In genomic region chr15:87703238-87704111, GRCh38 we compare ENCODE assay signal across 33 cellular contexts.
"Had no signal": no experiment of that assay in that cellular context is flagged by ENCODE, and none has a peak within 500 bp of the region (broad histone marks: within the 10 kb centered on the region; RNA-seq: fewer than 3 reads in every experiment).

No MANE protein-coding gene starts in this region.

- H3K36me3 Mint-ChIP-seq: activated CD4-positive, alpha-beta memory T cell treated with anti-CD3 and anti-CD28 coated beads for 36 hours; activated naive CD8-positive, alpha-beta T cell treated with anti-CD3 and anti-CD28 coated beads for 36 hours; mesothelial cell of epicardium; stimulated activated naive B cell treated with anti-CD40 and anti-IgM and Interleukin-4, amounts not matched to agents 10 μg/mL and 1 μg/mL and 100 μg/mL, for 72 hours had no signal

- H3K27me3 ChIP-seq: adrenal gland, body of pancreas, stomach, tibial artery had no signal

- FAIRE-seq: islet of Langerhans had no signal

- H3K27ac Mint-ChIP-seq: activated CD4-positive, alpha-beta memory T cell treated with anti-CD3 and anti-CD28 coated beads for 36 hours; activated CD4-positive, alpha-beta T cell treated with anti-CD3 and anti-CD28 coated beads, Interleukin-2, amount 10 ng/mL, durations not matched to agents 24 days and 14 days; activated naive CD4-positive, alpha-beta T cell treated with anti-CD3 and anti-CD28 coated beads for 36 hours; activated naive CD8-positive, alpha-beta T cell treated with anti-CD3 and anti-CD28 coated beads for 36 hours; activated T-helper 1 cell treated with anti-CD3 and anti-CD28 coated beads, Interleukin-12 subunit alpha, Interleukin-12 subunit beta, Interleukin-2, Interleukin-4 antibody, amounts not matched to agents 30 ng/mL and 10 ng/mL and 1 ng/mL, durations not matched to agents 14 hours and 24 hours and 36 hours; effector memory CD8-positive, alpha-beta T cell; mesothelial cell of epicardium; nephron progenitor cell; stimulated activated naive B cell treated with anti-CD40 and anti-IgM and Interleukin-4, amounts not matched to agents 10 μg/mL and 1 μg/mL and 100 μg/mL, for 72 hours; T-helper 17 cell had no signal

- H3K36me3 ChIP-seq: adrenal gland, stomach, tibial artery, WERI-Rb-1 had no signal

- ATAC-seq: activated CD4-positive, CD25-positive, alpha-beta regulatory T cell treated with anti-CD3 and anti-CD28 coated beads, Interleukin-2, amount 50 U/mL, for 24 hours; body of pancreas; effector memory CD8-positive, alpha-beta T cell; psoas muscle; right cardiac atrium; stimulated activated naive B cell treated with anti-CD40 and anti-IgM and Interleukin-4, amounts not matched to agents 10 μg/mL and 1 μg/mL and 100 μg/mL, for 72 hours; T-helper 17 cell had no signal

- H3K4me1 ChIP-seq: adrenal gland, body of pancreas, parathyroid adenoma, psoas muscle, stomach, tibial artery had no signal

- H3K4me3 ChIP-seq: adrenal gland, body of pancreas, psoas muscle, stomach, tibial artery had no signal

- DNase-seq: activated CD4-positive, alpha-beta memory T cell treated with anti-CD3 and anti-CD28 coated beads for 36 hours; activated CD4-positive, alpha-beta T cell treated with anti-CD3 and anti-CD28 coated beads, Interleukin-2, amount 10 ng/mL, durations not matched to agents 24 days and 14 days; activated CD8-positive, alpha-beta memory T cell treated with anti-CD3 and anti-CD28 coated beads, Interleukin-2, amount 50 U/mL, for 4 hours; activated effector memory CD4-positive, alpha-beta T cell treated with anti-CD3 and anti-CD28 coated beads, Interleukin-2, amount 50 U/mL, for 16 hours; activated naive CD4-positive, alpha-beta T cell treated with anti-CD3 and anti-CD28 coated beads for 36 hours; activated naive CD8-positive, alpha-beta T cell treated with anti-CD3 and anti-CD28 coated beads for 36 hours; activated T-cell treated with anti-CD3 and anti-CD28 coated beads, Interleukin-2, amount 50 U/mL, for 1 hour; adrenal gland; aorta; body of pancreas; cortex of kidney; effector memory CD8-positive, alpha-beta T cell; erythroblast; foreskin fibroblast; mammary epithelial cell; naive B cell; nephron progenitor cell; occipital lobe; psoas muscle; stimulated activated CD4-positive, alpha-beta T cell treated with anti-CD3 and anti-CD28 coated beads, Interleukin-15, amount 100 ng/mL, for 24 hours; stimulated activated CD4-positive, alpha-beta T cell treated with anti-CD3 and anti-CD28 coated beads, Interleukin-2, amount 100 ng/mL, for 24 hours; stimulated activated naive B cell treated with anti-CD40 and anti-IgM and Interleukin-4, amounts not matched to agents 10 μg/mL and 1 μg/mL and 100 μg/mL, for 72 hours; stomach; T-helper 17 cell; T1000; tibial artery; WERI-Rb-1 had no signal

- H3K27ac ChIP-seq: adrenal gland, body of pancreas, parathyroid adenoma, psoas muscle, stomach, tibial artery, WERI-Rb-1 had no signal

- H3K9me3 Mint-ChIP-seq: activated CD4-positive, alpha-beta memory T cell treated with anti-CD3 and anti-CD28 coated beads for 36 hours; activated CD4-positive, alpha-beta T cell treated with anti-CD3 and anti-CD28 coated beads, Interleukin-2, amount 10 ng/mL, durations not matched to agents 24 days and 14 days; activated naive CD4-positive, alpha-beta T cell treated with anti-CD3 and anti-CD28 coated beads for 36 hours; stimulated activated naive B cell treated with anti-CD40 and anti-IgM and Interleukin-4, amounts not matched to agents 10 μg/mL and 1 μg/mL and 100 μg/mL, for 72 hours had no signal

- H3K27me3 Mint-ChIP-seq: activated CD4-positive, alpha-beta memory T cell treated with anti-CD3 and anti-CD28 coated beads for 36 hours; activated CD4-positive, alpha-beta T cell treated with anti-CD3 and anti-CD28 coated beads, Interleukin-2, amount 10 ng/mL, durations not matched to agents 24 days and 14 days; activated naive CD8-positive, alpha-beta T cell treated with anti-CD3 and anti-CD28 coated beads for 36 hours; naive B cell; stimulated activated naive B cell treated with anti-CD40 and anti-IgM and Interleukin-4, amounts not matched to agents 10 μg/mL and 1 μg/mL and 100 μg/mL, for 72 hours had no signal

- H3K9me3 ChIP-seq: adrenal gland, body of pancreas, psoas muscle, tibial artery had no signal

- H3K4me1 Mint-ChIP-seq: activated CD4-positive, alpha-beta T cell treated with anti-CD3 and anti-CD28 coated beads, Interleukin-2, amount 10 ng/mL, durations not matched to agents 24 days and 14 days; activated naive CD8-positive, alpha-beta T cell treated with anti-CD3 and anti-CD28 coated beads for 36 hours; mesothelial cell of epicardium; naive B cell; stimulated activated naive B cell treated with anti-CD40 and anti-IgM and Interleukin-4, amounts not matched to agents 10 μg/mL and 1 μg/mL and 100 μg/mL, for 72 hours; T-helper 17 cell had no signal

- H3K4me3 Mint-ChIP-seq: activated CD4-positive, alpha-beta memory T cell treated with anti-CD3 and anti-CD28 coated beads for 36 hours; activated CD4-positive, alpha-beta T cell treated with anti-CD3 and anti-CD28 coated beads, Interleukin-2, amount 10 ng/mL, durations not matched to agents 24 days and 14 days; activated naive CD4-positive, alpha-beta T cell treated with anti-CD3 and anti-CD28 coated beads for 36 hours; activated naive CD8-positive, alpha-beta T cell treated with anti-CD3 and anti-CD28 coated beads for 36 hours; activated T-helper 1 cell treated with anti-CD3 and anti-CD28 coated beads, Interleukin-12 subunit alpha, Interleukin-12 subunit beta, Interleukin-2, Interleukin-4 antibody, amounts not matched to agents 30 ng/mL and 10 ng/mL and 1 ng/mL, durations not matched to agents 14 hours and 24 hours and 36 hours; effector memory CD8-positive, alpha-beta T cell; mesothelial cell of epicardium; naive B cell; nephron progenitor cell; stimulated activated naive B cell treated with anti-CD40 and anti-IgM and Interleukin-4, amounts not matched to agents 10 μg/mL and 1 μg/mL and 100 μg/mL, for 72 hours; T-helper 17 cell had no signal
